In genomic region chr3:37986479-37987314, GRCh38 we compare ENCODE assay signal across 14 cellular contexts. TPM values are rescaled to one million over a fixed set of nuclear protein-coding genes. Genes with fewer than 3 reads are reported as not detected.
DNase-seq lines count a peak whose midpoint lies in the region; ATAC-seq and TF ChIP-seq lines count a peak whose summit lies in the region.
"Had no signal": no experiment of that assay in that cellular context is flagged by ENCODE, and none has a peak within 500 bp of the region (broad histone marks: within the 10 kb centered on the region; RNA-seq: fewer than 3 reads in every experiment).

No MANE protein-coding gene starts in this region.

- DNase-seq in Calu3 (peak; percentile 90), LNCaP clone FGC (ENCODE audit: low read depth) (peak; percentile 92), endothelial cell (ENCODE audit: low spot score) (peak; percentile 45)
- DNase-seq in T-helper 2 cell treated with Interferon-gamma antibody and Interleukin-4, amounts not matched to agents 5 μg/mL and 100 μg/mL, for 36 hours (ENCODE audit: low spot score), result no peak
- DNase-seq: activated T-cell treated with anti-CD3 and anti-CD28 coated beads for 4 hours, DMS153, NCI-H1436 had no signal

- intact Hi-C loops in Calu3 (cut with micrococcal nuclease; ENCODE audit: unreplicated experiment), result no loop called here

- no peak overlapping the region for H3K27ac Mint-ChIP-seq in Calu3 (ENCODE audit: unreplicated experiment)
- H3K27ac Mint-ChIP-seq in endothelial cell (ENCODE audit: unreplicated experiment), result no peak overlapping the region
- no peak overlapping the region for H3K27ac Mint-ChIP-seq in T-helper 2 cell treated with Interferon-gamma antibody and Interleukin-4, amounts not matched to agents 5 μg/mL and 100 μg/mL, for 36 hours
- H3K27ac Mint-ChIP-seq: stimulated activated effector memory CD8-positive, alpha-beta T cell treated with anti-CD3 and anti-CD28 coated beads, Interleukin-12 subunit alpha, Interleukin-12 subunit beta, amount 100 ng/mL, for 72 hours had no signal

- H3K4me1 ChIP-seq in neutrophil (ENCODE audit: control insufficient read depth in 1 of 2, insufficient read depth in 1 of 2, low read depth in 1 of 2, low read length in 1 of 2), result peaks cover 78 to 87% of the 10 kb centered on the region in 2 experiments

- no peaks in the 10 kb centered on the region for H3K27me3 ChIP-seq in neutrophil

- H3K4me3 Mint-ChIP-seq in Calu3 (ENCODE audit: low read depth, unreplicated experiment) (no peak overlapping the region), endothelial cell (ENCODE audit: unreplicated experiment) (no peak overlapping the region)
- no peak overlapping the region for H3K4me3 Mint-ChIP-seq in T-helper 2 cell treated with Interferon-gamma antibody and Interleukin-4, amounts not matched to agents 5 μg/mL and 100 μg/mL, for 36 hours
- H3K4me3 Mint-ChIP-seq: nephron; stimulated activated effector memory CD8-positive, alpha-beta T cell treated with anti-CD3 and anti-CD28 coated beads, Interleukin-12 subunit alpha, Interleukin-12 subunit beta, amount 100 ng/mL, for 72 hours had no signal

- peaks cover 53% of the 10 kb centered on the region for H3K4me1 Mint-ChIP-seq in Calu3 (ENCODE audit: low read depth, unreplicated experiment)
- peaks cover 25% of the 10 kb centered on the region for H3K4me1 Mint-ChIP-seq in endothelial cell (ENCODE audit: unreplicated experiment)
- no peaks in the 10 kb centered on the region for H3K4me1 Mint-ChIP-seq in T-helper 2 cell treated with Interferon-gamma antibody and Interleukin-4, amounts not matched to agents 5 μg/mL and 100 μg/mL, for 36 hours (ENCODE audit: low read depth)
- H3K4me1 Mint-ChIP-seq: stimulated activated effector memory CD8-positive, alpha-beta T cell treated with anti-CD3 and anti-CD28 coated beads, Interleukin-12 subunit alpha, Interleukin-12 subunit beta, amount 100 ng/mL, for 72 hours had no signal

- H3K36me3 ChIP-seq in neutrophil, result no peaks in the 10 kb centered on the region

- H3K36me3 Mint-ChIP-seq in Calu3 (ENCODE audit: insufficient read depth, unreplicated experiment), result peaks cover 34% of the 10 kb centered on the region
- H3K36me3 Mint-ChIP-seq in endothelial cell (ENCODE audit: low read depth, unreplicated experiment), result peaks cover 21% of the 10 kb centered on the region
- H3K36me3 Mint-ChIP-seq in T-helper 2 cell treated with Interferon-gamma antibody and Interleukin-4, amounts not matched to agents 5 μg/mL and 100 μg/mL, for 36 hours (ENCODE audit: low read depth), result no peaks in the 10 kb centered on the region
- H3K36me3 Mint-ChIP-seq: stimulated activated effector memory CD8-positive, alpha-beta T cell treated with anti-CD3 and anti-CD28 coated beads, Interleukin-12 subunit alpha, Interleukin-12 subunit beta, amount 100 ng/mL, for 72 hours had no signal

- CTCF ChIA-PET in Calu3 (lab: Charles Lee), result interaction anchor here (1.9 kb wide), 1 partner anchor 12 kb away, joined by 6 read pairs; no protein-coding TSS in a partner anchor

- no peaks in the 10 kb centered on the region for H3K9me3 ChIP-seq in neutrophil

- no peak for TF ChIP-seq CTCF in Calu3 (IDR thresholded peaks at IDR 0.05; ENCODE audit: unreplicated experiment)
- 0 out of 2 replicates have a peak, but pooled peaks have one; percentile 7 for TF ChIP-seq CTCF in LNCaP clone FGC (IDR thresholded peaks at IDR 0.05; ENCODE audit: control insufficient read depth, extremely low read depth, insufficient read depth)
- TF ChIP-seq CTCF in endothelial cell (IDR thresholded peaks at IDR 0.05; ENCODE audit: unreplicated experiment), result no peak
- no peak for TF ChIP-seq CTCF in neutrophil (IDR thresholded peaks at IDR 0.05)

- H3K4me3 ChIP-seq in LNCaP clone FGC (ENCODE audit: low read depth, low read length) (no peak overlapping the region), neutrophil (ENCODE audit: low read depth in 1 of 2, low read length in 1 of 2) (no peak overlapping the region)

- H3K27ac ChIP-seq in neutrophil, result peak overlapping the region; percentile 51

- ATAC-seq in HG03108 (IDR thresholded peaks at IDR 0.05; ENCODE audit: unreplicated experiment) (no peak), HG03521 (IDR thresholded peaks at IDR 0.05; ENCODE audit: unreplicated experiment) (no peak), GM18498 (IDR thresholded peaks at IDR 0.05; ENCODE audit: unreplicated experiment) (no peak)
- ATAC-seq: Panc1; stimulated activated effector memory CD8-positive, alpha-beta T cell treated with anti-CD3 and anti-CD28 coated beads, Interleukin-12 subunit alpha, Interleukin-12 subunit beta, amount 100 ng/mL, for 72 hours had no signal

- H3K9me3 Mint-ChIP-seq in Calu3 (ENCODE audit: low read depth, unreplicated experiment), result no peaks in the 10 kb centered on the region
- no peaks in the 10 kb centered on the region for H3K9me3 Mint-ChIP-seq in endothelial cell (ENCODE audit: unreplicated experiment)
- H3K9me3 Mint-ChIP-seq in T-helper 2 cell treated with Interferon-gamma antibody and Interleukin-4, amounts not matched to agents 5 μg/mL and 100 μg/mL, for 36 hours, result no peaks in the 10 kb centered on the region
- H3K9me3 Mint-ChIP-seq: nephron; stimulated activated effector memory CD8-positive, alpha-beta T cell treated with anti-CD3 and anti-CD28 coated beads, Interleukin-12 subunit alpha, Interleukin-12 subunit beta, amount 100 ng/mL, for 72 hours had no signal

- H3K27me3 Mint-ChIP-seq in Calu3 (ENCODE audit: unreplicated experiment), result no peaks in the 10 kb centered on the region
- peaks cover 2% of the 10 kb centered on the region for H3K27me3 Mint-ChIP-seq in endothelial cell (ENCODE audit: unreplicated experiment)
- H3K27me3 Mint-ChIP-seq in T-helper 2 cell treated with Interferon-gamma antibody and Interleukin-4, amounts not matched to agents 5 μg/mL and 100 μg/mL, for 36 hours (ENCODE audit: low read depth), result no peaks in the 10 kb centered on the region

- TSS peak; percentile 42 for BruUV-seq in Calu3 (replicated peaks; lab: Mats Ljungman, UMichigan)

RNA-seq across cellular contexts. Expression of gene VILL, which starts 3.9 kb away (rescaled TPM):
- total RNA-seq in Calu3 (2022) (52.6 and 86.8 TPM in 2 replicates), endothelial cell (ENCODE audit: unreplicated experiment) (13.7 TPM)

RNA-seq across cellular contexts. Expression of gene PLCD1, which starts 42.7 kb away (rescaled TPM):
- total RNA-seq in Calu3 (2022) (7.8 and 9.8 TPM in 2 replicates), endothelial cell (ENCODE audit: unreplicated experiment) (22.4 TPM)

RNA-seq across cellular contexts. Expression of gene DLEC1, which starts 52.3 kb away (rescaled TPM):
- 0.28 and 0.78 TPM in 2 replicates for total RNA-seq in Calu3 (2022)
- 0.62 TPM for total RNA-seq in endothelial cell (ENCODE audit: unreplicated experiment)
